In genomic region chr6:17042422-17043147, GRCh38 we compare ENCODE assay signal across 9 cellular contexts. TPM values are rescaled to one million over a fixed set of nuclear protein-coding genes. Genes with fewer than 3 reads are reported as not detected.
A peak's percentile ranks its signal among the peaks of the same experiment; 100 is the strongest.
DNase-seq lines count a peak whose midpoint lies in the region; ATAC-seq and TF ChIP-seq lines count a peak whose summit lies in the region.
"Had no signal": no experiment of that assay in that cellular context is flagged by ENCODE, and none has a peak within 500 bp of the region (broad histone marks: within the 10 kb centered on the region; RNA-seq: fewer than 3 reads in every experiment).

No MANE protein-coding gene starts in this region.

- ATAC-seq in SK-N-SH treated with all-trans-retinoic acid at 6 μM for 48 hours, result peak; percentile 82
- ATAC-seq in omental fat pad (ENCODE audit: low FRiP score), result peak; percentile 94
- ATAC-seq: effector memory CD8-positive, alpha-beta T cell had no signal

- H3K4me1 ChIP-seq in ascending aorta, result no peaks in the 10 kb centered on the region

- no peaks in the 10 kb centered on the region for H3K27me3 ChIP-seq in ascending aorta

- intact Hi-C loops in ascending aorta (cut with DNase I), result no loop called here

- no peaks in the 10 kb centered on the region for H3K9me3 ChIP-seq in ascending aorta

- no peak overlapping the region for H3K27ac ChIP-seq in ascending aorta

- H3K4me3 ChIP-seq in ascending aorta, result peak overlapping the region in 1 of 2 donors; percentile 19

- TF ChIP-seq CTCF in omental fat pad (IDR thresholded peaks at IDR 0.05) (no peak), ascending aorta (IDR thresholded peaks at IDR 0.05) (peak in 1 of 3 experiments; percentile 43)

- DNase-seq in G401 (ENCODE audit: low spot score), result peak; percentile 2
- DNase-seq in glomerular visceral epithelial cell (ENCODE audit: extremely low spot score), result peak; percentile 84
- DNase-seq in omental fat pad (ENCODE audit: low spot score), result peak; percentile 25
- no peak for DNase-seq in middle frontal gyrus (ENCODE audit: extremely low spot score, low spot score)
- no peak for DNase-seq in ascending aorta (ENCODE audit: low spot score in 2 of 2)
- DNase-seq in HUDEP-2 (lab: John Stamatoyannopoulos, UW; ENCODE audit: unreplicated experiment in 76 of 76), result no peak
- no peak for DNase-seq in activated T-cell treated with anti-CD3 and anti-CD28 coated beads, Interleukin-2, amount 50 U/mL, for 48 hours
- DNase-seq: effector memory CD8-positive, alpha-beta T cell had no signal

- no peaks in the 10 kb centered on the region for H3K36me3 ChIP-seq in ascending aorta

- in situ Hi-C loops in G401 (cut with HindIII; ENCODE audit: low sequenced_read_pairs), result no loop called here

TF ChIP-seq in SK-N-SH treated with all-trans-retinoic acid at 6 μM for 48 hours, 23 proteins besides CTCF, POLR2A, EP300 and RAD21:
- no peak for TF ChIP-seq ZNF70 (CRISPR knock-in tag; IDR thresholded peaks at IDR 0.05)
- TF ChIP-seq ARNTL (CRISPR knock-in tag; IDR thresholded peaks at IDR 0.05; ENCODE audit: borderline replicate concordance, low read depth), result no peak
- TF ChIP-seq GLIS3 (CRISPR knock-in tag; IDR thresholded peaks at IDR 0.05), result no peak
- TF ChIP-seq SNAI2 (CRISPR knock-in tag; IDR thresholded peaks at IDR 0.05), result no peak
- no peak for TF ChIP-seq PPARA (CRISPR knock-in tag; IDR thresholded peaks at IDR 0.05; ENCODE audit: borderline replicate concordance)
- TF ChIP-seq, protein P1, sequence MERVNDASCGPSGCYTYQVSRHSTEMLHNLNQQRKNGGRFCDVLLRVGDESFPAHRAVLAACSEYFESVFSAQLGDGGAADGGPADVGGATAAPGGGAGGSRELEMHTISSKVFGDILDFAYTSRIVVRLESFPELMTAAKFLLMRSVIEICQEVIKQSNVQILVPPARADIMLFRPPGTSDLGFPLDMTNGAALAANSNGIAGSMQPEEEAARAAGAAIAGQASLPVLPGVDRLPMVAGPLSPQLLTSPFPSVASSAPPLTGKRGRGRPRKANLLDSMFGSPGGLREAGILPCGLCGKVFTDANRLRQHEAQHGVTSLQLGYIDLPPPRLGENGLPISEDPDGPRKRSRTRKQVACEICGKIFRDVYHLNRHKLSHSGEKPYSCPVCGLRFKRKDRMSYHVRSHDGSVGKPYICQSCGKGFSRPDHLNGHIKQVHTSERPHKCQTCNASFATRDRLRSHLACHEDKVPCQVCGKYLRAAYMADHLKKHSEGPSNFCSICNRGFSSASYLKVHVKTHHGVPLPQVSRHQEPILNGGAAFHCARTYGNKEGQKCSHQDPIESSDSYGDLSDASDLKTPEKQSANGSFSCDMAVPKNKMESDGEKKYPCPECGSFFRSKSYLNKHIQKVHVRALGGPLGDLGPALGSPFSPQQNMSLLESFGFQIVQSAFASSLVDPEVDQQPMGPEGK (CRISPR knock-in tag; IDR thresholded peaks at IDR 0.05; ENCODE audit: borderline replicate concordance), result no peak
- no peak for TF ChIP-seq ISL1 (CRISPR knock-in tag; IDR thresholded peaks at IDR 0.05)
- TF ChIP-seq TOX (CRISPR knock-in tag; IDR thresholded peaks at IDR 0.05; ENCODE audit: borderline replicate concordance), result no peak
- no peak for TF ChIP-seq POU6F1 (CRISPR knock-in tag; IDR thresholded peaks at IDR 0.05; ENCODE audit: borderline replicate concordance, low read depth)
- no peak for TF ChIP-seq ZNF565 (CRISPR knock-in tag; conservative IDR thresholded peaks at IDR 0.05; ENCODE audit: low read depth)
- TF ChIP-seq ZNF8 (CRISPR knock-in tag; IDR thresholded peaks at IDR 0.05), result no peak
- no peak for TF ChIP-seq CSDC2 (CRISPR knock-in tag; IDR thresholded peaks at IDR 0.05)
- no peak for TF ChIP-seq ZFP30 (CRISPR knock-in tag; IDR thresholded peaks at IDR 0.05)
- TF ChIP-seq, protein P2, sequence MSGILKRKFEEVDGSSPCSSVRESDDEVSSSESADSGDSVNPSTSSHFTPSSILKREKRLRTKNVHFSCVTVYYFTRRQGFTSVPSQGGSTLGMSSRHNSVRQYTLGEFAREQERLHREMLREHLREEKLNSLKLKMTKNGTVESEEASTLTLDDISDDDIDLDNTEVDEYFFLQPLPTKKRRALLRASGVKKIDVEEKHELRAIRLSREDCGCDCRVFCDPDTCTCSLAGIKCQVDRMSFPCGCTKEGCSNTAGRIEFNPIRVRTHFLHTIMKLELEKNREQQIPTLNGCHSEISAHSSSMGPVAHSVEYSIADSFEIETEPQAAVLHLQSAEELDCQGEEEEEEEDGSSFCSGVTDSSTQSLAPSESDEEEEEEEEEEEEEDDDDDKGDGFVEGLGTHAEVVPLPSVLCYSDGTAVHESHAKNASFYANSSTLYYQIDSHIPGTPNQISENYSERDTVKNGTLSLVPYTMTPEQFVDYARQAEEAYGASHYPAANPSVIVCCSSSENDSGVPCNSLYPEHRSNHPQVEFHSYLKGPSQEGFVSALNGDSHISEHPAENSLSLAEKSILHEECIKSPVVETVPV (CRISPR knock-in tag; IDR thresholded peaks at IDR 0.05), result no peak
- no peak for TF ChIP-seq RARB (CRISPR knock-in tag; IDR thresholded peaks at IDR 0.05)
- TF ChIP-seq BACH2 (CRISPR knock-in tag; IDR thresholded peaks at IDR 0.05; ENCODE audit: borderline replicate concordance), result no peak
- TF ChIP-seq ZC3H10 (CRISPR knock-in tag; IDR thresholded peaks at IDR 0.05), result no peak
- no peak for TF ChIP-seq ZFP3 (CRISPR knock-in tag; IDR thresholded peaks at IDR 0.05)
- TF ChIP-seq TCF4 (CRISPR knock-in tag; IDR thresholded peaks at IDR 0.05; ENCODE audit: borderline replicate concordance), result no peak

RNA-seq across cellular contexts. Expression of gene STMND1, which starts 59.3 kb away (rescaled TPM):
- not detected in 2 replicates for total RNA-seq in G401 (2014; rRNA removed; shearing (Covaris generic))
- total RNA-seq in omental fat pad (not detected), ascending aorta (not detected)

Comparison
In these comparisons a context has a peak if more than half of its experiments do, and no peak if none do; other contexts are left out.
1. DNase-seq: peak in G401 (single experiment), glomerular visceral epithelial cell (single experiment) and omental fat pad (single experiment); none in middle frontal gyrus (single experiment), ascending aorta (0 of 2), HUDEP-2 (0 of 76) and activated T-cell treated with anti-CD3 and anti-CD28 coated beads, Interleukin-2, amount 50 U/mL, for 48 hours (0 of 2).